ENCODE assay signal across 7 cellular contexts in the genomic region with DNA sequence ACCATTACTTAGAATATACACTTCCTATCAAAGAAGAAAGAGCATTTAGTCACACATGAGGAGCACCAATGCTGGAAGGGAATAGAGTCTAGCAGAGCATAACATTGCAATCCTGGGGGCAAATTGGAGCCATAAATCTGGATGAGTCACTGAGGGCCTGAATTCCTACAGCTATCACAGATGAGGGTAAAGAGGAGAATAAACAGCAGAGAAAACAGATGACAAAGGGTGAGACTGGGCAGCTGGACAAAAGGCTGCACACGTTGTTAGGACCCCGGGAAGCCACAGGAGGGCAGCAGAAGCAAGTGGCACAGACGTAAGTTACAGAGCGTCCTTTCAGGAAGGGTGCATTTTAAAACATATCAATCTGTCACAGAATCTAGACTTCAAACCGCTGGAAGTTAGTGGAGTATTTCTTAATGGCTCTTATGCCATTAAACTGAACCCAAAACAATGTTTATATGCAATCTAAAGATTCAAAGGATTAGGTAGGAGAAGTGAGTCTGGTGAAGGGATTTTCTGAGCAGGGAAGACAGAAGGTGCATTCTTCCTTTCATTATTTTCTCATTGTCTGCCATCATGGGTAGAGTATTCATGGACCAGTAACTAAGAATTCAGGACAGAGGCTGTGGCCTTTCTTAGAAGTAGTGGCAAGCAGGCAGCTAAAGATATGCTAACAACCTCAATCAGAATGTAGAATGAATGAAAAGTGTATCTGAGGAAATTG.
DNase-seq lines count a peak whose midpoint lies in the region; ATAC-seq and TF ChIP-seq lines count a peak whose summit lies in the region.

No MANE protein-coding gene starts in this region.

- peak; percentile 92 for ATAC-seq in GM21825 (IDR thresholded peaks at IDR 0.05; ENCODE audit: unreplicated experiment)

- in situ Hi-C loops in astrocyte of the spinal cord (cut with HindIII; ENCODE audit: low sequenced_read_pairs): no loop called here

- no peaks in the 10 kb centered on the region for H3K27me3 ChIP-seq in NT2/D1 (ENCODE audit: insufficient read depth, insufficient read length)

- H3K4me3 ChIP-seq in GM12864 (ENCODE audit: low read depth, low read length) (no peak overlapping the region), NT2/D1 (ENCODE audit: insufficient read length, low read depth) (no peak overlapping the region), astrocyte of the spinal cord (ENCODE audit: low read depth, low read length) (no peak overlapping the region)

- H3K9ac ChIP-seq in NT2/D1 (ENCODE audit: insufficient read length, low read depth): peak overlapping the region; percentile 22

- H3K36me3 ChIP-seq in NT2/D1 (ENCODE audit: insufficient read depth, insufficient read length, low read length): no peaks in the 10 kb centered on the region

- DNase-seq in GM12864 (ENCODE audit: low read depth) (peak; percentile 29), HuH-7.5 (ENCODE audit: low spot score) (peak; percentile 17), NT2/D1 (ENCODE audit: low read depth, low spot score) (no peak), astrocyte of the spinal cord (ENCODE audit: low read depth, low spot score) (peak; percentile 94), iPS-NIHi7 (ENCODE audit: extremely low spot score) (peak; percentile 68), smooth muscle cell of the brain vasculature (ENCODE audit: low read depth, low spot score) (peak; percentile 57)

- H3K4me1 ChIP-seq in NT2/D1 (ENCODE audit: insufficient read depth, insufficient read length): no peaks in the 10 kb centered on the region

- H3K9me3 ChIP-seq in NT2/D1 (ENCODE audit: insufficient read depth, low read length): no peaks in the 10 kb centered on the region

- TF ChIP-seq CTCF in GM12864 (IDR thresholded peaks at IDR 0.05; ENCODE audit: low read depth, low read length, missing control alignments) (peak; percentile 91), astrocyte of the spinal cord (IDR thresholded peaks at IDR 0.05; ENCODE audit: low read depth, low read length) (peak; percentile 91)
